In the genomic region with DNA sequence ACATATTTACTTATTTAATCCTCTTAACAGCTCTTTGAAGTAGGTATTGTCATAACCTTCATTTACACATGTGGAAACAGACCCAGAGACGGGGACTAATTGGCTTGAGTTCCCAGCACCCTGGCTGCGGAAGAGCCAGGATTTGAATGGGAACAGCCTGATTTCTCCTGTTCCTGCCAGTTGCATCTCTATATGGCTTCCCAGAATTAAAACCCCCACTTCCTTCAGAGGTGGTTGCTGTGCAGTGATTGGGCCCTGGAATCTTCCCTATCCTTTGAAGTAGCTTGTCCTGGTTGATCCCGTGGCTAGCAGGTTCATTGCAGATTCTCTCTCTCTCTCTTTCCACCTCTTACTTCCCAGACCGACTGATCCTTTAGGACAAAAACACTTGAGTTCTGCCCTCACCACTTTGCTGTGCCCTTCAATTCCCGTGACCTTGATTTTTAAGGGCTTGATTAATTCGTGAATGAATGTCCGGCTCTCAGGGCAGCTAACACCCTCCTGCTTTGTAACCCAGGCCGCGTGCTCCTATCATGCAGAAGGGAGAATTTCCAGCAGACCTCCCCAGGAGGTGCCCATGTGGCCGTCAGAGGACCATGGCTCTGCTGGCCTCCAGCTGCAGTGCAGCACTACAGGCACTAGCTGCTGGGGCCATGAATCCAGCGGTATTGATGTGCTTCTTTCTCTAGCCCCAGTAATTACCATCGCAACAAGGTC, we compare ENCODE assay signal across 19 cellular contexts.
DNase-seq lines count a peak whose midpoint lies in the region; ATAC-seq, FAIRE-seq and TF ChIP-seq lines count a peak whose summit lies in the region.
"Had no signal": no experiment of that assay in that cellular context is flagged by ENCODE, and none has a peak within 500 bp of the region (broad histone marks: within the 10 kb centered on the region; RNA-seq: fewer than 3 reads in every experiment).

No MANE protein-coding gene starts in this region.

- BruUV-seq in K562 (replicated peaks; lab: Mats Ljungman, UMichigan): no TSS peak

- in situ Hi-C loops in K562 (cut with MboI): no loop called here

- DNase-seq in NCI-H187 treated with DMSO at 0.1 percent for 48 hours (lab: John Stamatoyannopoulos, UW): peak; percentile 26
- DNase-seq in K562 (ENCODE audit: extremely low read depth in 1 of 4, low spot score in 3 of 4): no peak
- no peak for DNase-seq in HEK293T (ENCODE audit: extremely low spot score)
- no peak for DNase-seq in C1 segment of cervical spinal cord (lab: John Stamatoyannopoulos, UW)
- DNase-seq in stimulated activated CD4-positive, alpha-beta T cell treated with anti-CD3 and anti-CD28 coated beads, Interleukin-15, amount 100 ng/mL, for 24 hours: no peak
- DNase-seq: activated T-cell treated with anti-CD3 and anti-CD28 coated beads for 4 hours; central memory CD4-positive, alpha-beta T cell; GOT3; kidney glomerular epithelial cell; MV-4-11; NCI-H526 treated with DMSO at 0.1 percent for 48 hours; ovary; stimulated activated naive CD4-positive, alpha-beta T cell treated with Interleukin-2 at 50 U/mL for 16 hours; uterus had no signal

- no peak for TF ChIP-seq POLR2A in K562 (conservative IDR thresholded peaks at IDR 0.05)

- H3K4me2 ChIP-seq in K562 (ENCODE audit: insufficient read depth, low read length): no peak overlapping the region

- CTCF ChIA-PET in K562 (lab: Yijun Ruan, JAX; ENCODE audit: low intra/inter-chr PET ratio): no interaction called here
- CTCF ChIA-PET in HEK293T (lab: Yijun Ruan, JAX): interaction anchor here (0.6 to 1.2 kb wide), 5 partner anchors 9 to 263 kb away, joined by 3 to 5 read pairs (median 3); no protein-coding TSS in a partner anchor

- H3K36me3 ChIP-seq in ES-I3 (ENCODE audit: insufficient read depth, low read length): no peaks in the 10 kb centered on the region
- H3K36me3 ChIP-seq in K562 (ENCODE audit: control insufficient read depth, insufficient read depth, low read length): no peaks in the 10 kb centered on the region
- H3K36me3 ChIP-seq: ovary, uterus had no signal

- intact Hi-C loops in K562 (cut with micrococcal nuclease): no loop called here

- H3K27ac ChIP-seq in K562 (ENCODE audit: extremely low read depth, low read depth, low read length): no peak overlapping the region
- H3K27ac ChIP-seq: ovary, uterus had no signal

- H3K9ac ChIP-seq in ES-I3 (ENCODE audit: low read depth, low read length): peak overlapping the region; percentile 31
- H3K9ac ChIP-seq in K562 (ENCODE audit: insufficient read depth in 1 of 2, low read depth in 2 of 2, low read length in 2 of 2): no peak overlapping the region

- no peaks in the 10 kb centered on the region for H3K9me1 ChIP-seq in K562 (ENCODE audit: control insufficient read depth, insufficient read depth, low read length)

- H3K9me3 ChIP-seq in ES-I3 (ENCODE audit: control insufficient read depth, insufficient read depth, low read length) (no peaks in the 10 kb centered on the region), K562 (replicated peaks; ENCODE audit: control insufficient read depth, insufficient read depth, low read depth, low read length) (no peaks in the 10 kb centered on the region), iPS-18c (ENCODE audit: control insufficient read depth, insufficient read depth, low read length) (peaks cover 2% of the 10 kb centered on the region)
- H3K9me3 ChIP-seq: ovary, uterus had no signal

- H4K20me1 ChIP-seq in K562 (replicated peaks; ENCODE audit: control insufficient read depth, insufficient read depth, low read length): 0 out of 2 replicates have a peak, but pooled peaks cover 4% of the 10 kb centered on the region

- WGBS in K562 (ENCODE audit: insufficient coverage, low coverage, missing lambda C conversion rate): 1% methylated on average over 12 of the region's 12 CpGs

- POLR2A ChIA-PET in K562 (lab: Yijun Ruan, JAX) (interaction anchor here (0.6 kb wide), 1 partner anchor 15 kb away, joined by 4 read pairs; no protein-coding TSS in a partner anchor), HEK293T (lab: Yijun Ruan, JAX) (interaction anchor here (1.0 kb wide), 1 partner anchor 9 kb away, joined by 3 read pairs; no protein-coding TSS in a partner anchor)

- peaks cover 3 to 22% of the 10 kb centered on the region in 2 experiments; a peak in 4 of 5 replicates for H3K27me3 ChIP-seq in K562 (ENCODE audit: control insufficient read depth in 2 of 2, insufficient read depth in 2 of 2, low read length in 2 of 2)
- H3K27me3 ChIP-seq: ovary, uterus had no signal

- no peaks in the 10 kb centered on the region for H3K79me2 ChIP-seq in K562 (ENCODE audit: control insufficient read depth, insufficient read depth, low read length)

- no peak overlapping the region for H2AFZ ChIP-seq in K562 (ENCODE audit: low read depth, low read length)

- no peak for TF ChIP-seq CTCF in K562 (IDR thresholded peaks at IDR 0.05 in 2 of 3, conservative IDR thresholded peaks at IDR 0.05 in 1 of 3; ENCODE audit: insufficient read depth in 2 of 3, low read depth in 1 of 3, low read length in 3 of 3)

- FAIRE-seq in K562 (lab: Jason Lieb, UNC): no peak
- FAIRE-seq: endometrium, frontal cortex had no signal

- peak; percentile 57; the same call in 2 of the 3 replicates for ATAC-seq in K562
- no peak for ATAC-seq in HG02981 (IDR thresholded peaks at IDR 0.05; ENCODE audit: unreplicated experiment)

- H3K4me3 ChIP-seq in K562 (no peak overlapping the region), iPS-18c (ENCODE audit: insufficient read depth, low read depth, low read length) (peak overlapping the region; percentile 30; the same call in 1 of the 2 replicates)
- H3K4me3 ChIP-seq: ovary, uterus had no signal

- H3K4me1 ChIP-seq in ES-I3 (ENCODE audit: insufficient read depth, low read length) (peaks cover 26% of the 10 kb centered on the region), K562 (replicated peaks in 1 of 2; ENCODE audit: control insufficient read depth in 2 of 2, insufficient read depth in 2 of 2, low read length in 2 of 2) (no peaks in the 10 kb centered on the region)
- H3K4me1 ChIP-seq: uterus had no signal

- no peak for TF ChIP-seq EP300 in K562 (IDR thresholded peaks at IDR 0.05; ENCODE audit: low read length)

- no peak for TF ChIP-seq RAD21 in K562 (CRISPR knock-in tag; conservative IDR thresholded peaks at IDR 0.05 in 1 of 2, IDR thresholded peaks at IDR 0.05 in 1 of 2)

TF ChIP-seq in K562, 482 proteins besides CTCF, POLR2A, EP300 and RAD21:
- TF ChIP-seq ZNF431 (CRISPR knock-in tag; IDR thresholded peaks at IDR 0.05) (no peak), EZH2 (IDR thresholded peaks at IDR 0.05; ENCODE audit: borderline replicate concordance, low read depth, low read length) (no peak), ZNF408 (CRISPR knock-in tag; IDR thresholded peaks at IDR 0.05; ENCODE audit: low read depth) (no peak), TFAM (CRISPR knock-in tag; conservative IDR thresholded peaks at IDR 0.05) (no peak), HOXB6 (CRISPR knock-in tag; IDR thresholded peaks at IDR 0.05; ENCODE audit: borderline replicate concordance) (no peak), SREBF1 (IDR thresholded peaks at IDR 0.05; ENCODE audit: borderline replicate concordance, low read depth, low read length) (no peak), PHF8 (IDR thresholded peaks at IDR 0.05; ENCODE audit: borderline replicate concordance, low read length) (peak; percentile 16; the same call in 1 of the 2 replicates), MBD2 (IDR thresholded peaks at IDR 0.05; ENCODE audit: borderline replicate concordance, low read depth) (no peak)
TF ChIP-seq in K562: peak in this region for 1.

TF ChIP-seq in HEK293T, 16 proteins besides CTCF, POLR2A, EP300 and RAD21:
- no peak for TF ChIP-seq NFRKB (IDR thresholded peaks at IDR 0.05)
- no peak for TF ChIP-seq L3MBTL2 (conservative IDR thresholded peaks at IDR 0.05)
- no peak for TF ChIP-seq FOXK2 (IDR thresholded peaks at IDR 0.05)
- no peak for TF ChIP-seq ARNT (IDR thresholded peaks at IDR 0.05)
- TF ChIP-seq ELF4 (IDR thresholded peaks at IDR 0.05): no peak
- TF ChIP-seq CTBP1 (IDR thresholded peaks at IDR 0.05; ENCODE audit: borderline replicate concordance): no peak
